Comparison of ENCODE assay signal across 17 cellular contexts in the genomic region with DNA sequence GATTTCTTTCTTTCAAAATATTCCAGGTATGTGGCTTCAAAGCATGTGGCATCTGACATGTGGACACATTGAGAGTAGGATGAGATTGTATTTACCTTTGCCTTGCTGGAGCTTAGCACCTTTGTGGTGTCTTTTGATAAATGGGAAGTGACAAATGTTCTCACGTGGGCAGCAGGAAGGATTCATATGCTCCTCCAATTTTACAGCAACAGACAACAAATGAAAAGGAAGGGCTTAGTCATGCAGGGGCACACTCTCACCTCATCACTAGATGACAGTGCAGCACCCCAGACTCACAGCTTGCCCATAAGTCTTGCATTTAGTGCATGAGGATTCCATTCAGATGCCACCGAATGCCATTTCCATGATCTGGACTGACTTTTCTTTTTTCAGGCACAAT.
"Had no signal": no experiment of that assay in that cellular context is flagged by ENCODE, and none has a peak within 500 bp of the region (broad histone marks: within the 10 kb centered on the region; RNA-seq: fewer than 3 reads in every experiment).

No MANE protein-coding gene starts in this region.

- H3K4me3 ChIP-seq: gastrocnemius medialis, heart right ventricle, left lung, sigmoid colon, stomach, thoracic aorta had no signal

- ATAC-seq: gastrocnemius medialis, heart right ventricle, left lung had no signal

- DNase-seq: activated CD4-positive, alpha-beta T cell treated with anti-CD3 and anti-CD28 coated beads, Interleukin-2, amount 50 U/mL, for 1 hour; activated effector memory CD4-positive, alpha-beta T cell treated with anti-CD3 and anti-CD28 coated beads, Interleukin-2, amount 50 U/mL, for 16 hours; activated naive CD8-positive, alpha-beta T cell treated with anti-CD3 and anti-CD28 coated beads, Interleukin-2, amount 10 ng/mL, durations not matched to agents 7 days and 5 days; aorta; gastrocnemius medialis; heart right ventricle; islet precursor cell; left lung; mesenchymal stem cell; nephron progenitor cell; sigmoid colon; stimulated activated CD4-positive, alpha-beta T cell treated with anti-CD3 and anti-CD28 coated beads, Interleukin-12 subunit alpha, Interleukin-12 subunit beta, amount 100 ng/mL, for 4 hours; stimulated activated CD4-positive, alpha-beta T cell treated with anti-CD3 and anti-CD28 coated beads, Interleukin-4, amount 100 ng/mL, for 1 hour; stimulated activated CD8-positive, alpha-beta memory T cell treated with anti-CD3 and anti-CD28 coated beads, Interleukin-4, amount 100 ng/mL, for 48 hours; stomach; T-helper 1 cell had no signal
